In genomic region chr1:110007458-110007857, GRCh38 we compare ENCODE assay signal across 2 cellular contexts.
TF ChIP-seq lines count a peak whose summit lies in the region.

No MANE protein-coding gene starts in this region.

TF ChIP-seq in A549, 52 proteins besides CTCF, POLR2A, EP300 and RAD21:
- TF ChIP-seq POLR2AphosphoS2 (conservative IDR thresholded peaks at IDR 0.05; ENCODE audit: low read length) (no peak), RARB (CRISPR knock-in tag; IDR thresholded peaks at IDR 0.05) (no peak), HES2 (IDR thresholded peaks at IDR 0.05) (no peak), RFX5 (IDR thresholded peaks at IDR 0.05) (no peak), HOXB5 (CRISPR knock-in tag; IDR thresholded peaks at IDR 0.05) (no peak), FOSB (CRISPR knock-in tag; IDR thresholded peaks at IDR 0.05) (no peak), HDAC2 (IDR thresholded peaks at IDR 0.05) (no peak), ZC3H11A (IDR thresholded peaks at IDR 0.05) (no peak), KDM5A (IDR thresholded peaks at IDR 0.05) (no peak)

TF ChIP-seq in IMR-90, 13 proteins besides CTCF, POLR2A, EP300 and RAD21:
- TF ChIP-seq SMC3 (IDR thresholded peaks at IDR 0.05; ENCODE audit: low read depth, low read length) (no peak), BHLHE40 (IDR thresholded peaks at IDR 0.05; ENCODE audit: low read depth, low read length) (no peak), FOS (IDR thresholded peaks at IDR 0.05; ENCODE audit: low read depth, low read length) (no peak), MXI1 (IDR thresholded peaks at IDR 0.05; ENCODE audit: borderline replicate concordance, low read depth, low read length) (no peak), CHD1 (IDR thresholded peaks at IDR 0.05; ENCODE audit: low read depth, low read length) (no peak), RFX5 (IDR thresholded peaks at IDR 0.05; ENCODE audit: low read depth, low read length) (no peak), MAFK (IDR thresholded peaks at IDR 0.05; ENCODE audit: low read depth, low read length) (no peak), CEBPB (IDR thresholded peaks at IDR 0.05; ENCODE audit: low read depth, low read length) (no peak), RCOR1 (IDR thresholded peaks at IDR 0.05; ENCODE audit: insufficient replicate concordance, low read length) (no peak), NFE2L2 (IDR thresholded peaks at IDR 0.05; ENCODE audit: low read depth, low read length) (no peak), MAZ (IDR thresholded peaks at IDR 0.05; ENCODE audit: borderline replicate concordance, low read depth, low read length) (no peak), USF2 (IDR thresholded peaks at IDR 0.05; ENCODE audit: low read depth, low read length) (no peak), ELK1 (IDR thresholded peaks at IDR 0.05; ENCODE audit: borderline replicate concordance, low read depth, low read length) (no peak)
